15 cellular contexts compared by ENCODE assay signal in the genomic region with DNA sequence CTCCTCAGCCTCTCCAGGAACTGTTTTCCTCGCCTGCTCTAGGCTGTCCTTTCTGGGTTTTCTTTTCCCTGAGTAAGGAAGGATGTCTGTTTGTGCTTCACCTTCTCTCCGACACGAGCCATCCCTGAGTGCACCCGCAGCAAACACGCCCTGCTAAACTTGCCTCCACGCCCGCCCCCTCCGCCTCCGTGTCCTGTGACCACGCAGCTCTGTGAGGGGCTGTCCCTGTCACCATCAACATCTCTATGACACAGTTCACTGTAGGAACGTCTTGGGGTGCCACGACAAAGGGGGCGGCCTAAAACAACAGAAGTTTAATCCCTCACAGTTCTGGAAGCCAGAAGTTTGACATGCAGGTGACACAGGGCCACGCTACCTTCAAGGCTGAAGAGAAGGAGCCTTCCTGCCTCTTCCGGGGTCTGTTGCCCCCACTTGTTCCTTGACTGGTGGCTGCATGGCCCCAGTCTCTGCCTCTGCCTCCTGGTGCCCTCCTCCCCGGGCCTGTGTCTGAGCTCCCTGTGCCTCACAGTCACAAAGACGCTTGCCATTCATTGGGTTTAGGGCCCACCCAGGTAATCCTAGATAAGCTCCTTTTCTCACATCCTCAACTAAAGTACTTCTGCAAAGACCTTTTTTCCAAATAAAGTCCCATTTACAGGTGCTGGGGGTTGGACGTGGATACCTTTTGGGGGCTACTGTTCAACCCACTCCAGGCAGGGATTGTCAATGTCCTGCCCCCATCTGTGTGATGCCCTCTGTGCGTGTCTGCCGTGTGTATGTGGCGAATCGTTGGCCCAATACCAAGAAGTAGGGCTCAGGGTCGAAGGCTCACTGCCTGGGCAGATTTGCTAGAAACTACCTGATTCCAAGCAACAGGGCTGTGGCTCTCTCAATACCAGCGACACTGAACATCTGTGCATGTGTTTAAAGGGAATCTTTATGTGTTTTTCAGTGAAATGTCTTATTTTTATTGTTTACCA. TPM values are rescaled to one million over a fixed set of nuclear protein-coding genes. Genes with fewer than 3 reads are reported as not detected.
DNase-seq lines count a peak whose midpoint lies in the region; ATAC-seq, FAIRE-seq and TF ChIP-seq lines count a peak whose summit lies in the region.
"Had no signal": no experiment of that assay in that cellular context is flagged by ENCODE, and none has a peak within 500 bp of the region (broad histone marks: within the 10 kb centered on the region; RNA-seq: fewer than 3 reads in every experiment).

No MANE protein-coding gene starts in this region.

- no peaks in the 10 kb centered on the region for H3K79me2 ChIP-seq in H1 (ENCODE audit: control insufficient read depth in 1 of 2, insufficient read depth in 2 of 2, low read length in 2 of 2)

- H2BK5ac ChIP-seq in H1 (ENCODE audit: low read depth, low read length) (no peak overlapping the region), neuronal stem cell (ENCODE audit: low read length) (no peak overlapping the region)

- no peaks in the 10 kb centered on the region for H3K9me3 ChIP-seq in RWPE2 (ENCODE audit: severe bottlenecking)
- H3K9me3 ChIP-seq in H1 (ENCODE audit: insufficient read depth in 2 of 2, low read depth in 1 of 2, low read length in 1 of 2), result no peaks in the 10 kb centered on the region; a peak in 1 of 4 replicates
- no peaks in the 10 kb centered on the region for H3K9me3 ChIP-seq in neuronal stem cell (replicated peaks in 1 of 2; ENCODE audit: control insufficient read depth in 2 of 2, insufficient read depth in 1 of 2, low read depth in 1 of 2, low read length in 2 of 2)
- H3K9me3 ChIP-seq: Caco-2 had no signal

- H3K4me3 ChIP-seq in RWPE2 (ENCODE audit: severe bottlenecking) (no peak overlapping the region), H1 (ENCODE audit: extremely low read depth in 1 of 4, insufficient read depth in 2 of 4, low read depth in 3 of 4, low read length in 4 of 4) (no peak overlapping the region), neuronal stem cell (ENCODE audit: low read length in 2 of 2) (no peak overlapping the region)

- TF ChIP-seq CTCF in RWPE2 (IDR thresholded peaks at IDR 0.05; ENCODE audit: poor library complexity, severe bottlenecking) (no peak), H1 (IDR thresholded peaks at IDR 0.05; ENCODE audit: control extremely low read depth in 1 of 3, insufficient read depth in 1 of 3, low read depth in 1 of 3, low read length in 3 of 3) (no peak), omental fat pad (IDR thresholded peaks at IDR 0.05) (no peak)

- H2BK20ac ChIP-seq in H1 (ENCODE audit: low read length), result no peak overlapping the region

- H3K79me1 ChIP-seq in H1 (ENCODE audit: low read depth, low read length) (no peaks in the 10 kb centered on the region), neuronal stem cell (ENCODE audit: low read depth, low read length) (no peaks in the 10 kb centered on the region)

- no peak for TF ChIP-seq POLR2A in H1 (IDR thresholded peaks at IDR 0.05; ENCODE audit: control extremely low read depth in 1 of 2, low read depth in 2 of 2, low read length in 2 of 2)

- H3K4me2 ChIP-seq in H1 (ENCODE audit: insufficient read depth in 1 of 2, low read depth in 2 of 2, low read length in 2 of 2) (no peak overlapping the region), neuronal stem cell (ENCODE audit: insufficient read depth, low read length, poor library complexity, severe bottlenecking) (no peak overlapping the region)

- H4K20me1 ChIP-seq in H1 (replicated peaks in 1 of 2; ENCODE audit: control insufficient read depth in 1 of 2, insufficient read depth in 2 of 2, low read length in 2 of 2), result no peaks in the 10 kb centered on the region

- no peak for TF ChIP-seq RAD21 in H1 (IDR thresholded peaks at IDR 0.05 in 1 of 2, conservative IDR thresholded peaks at IDR 0.05 in 1 of 2; ENCODE audit: low read depth in 2 of 2, low read length in 2 of 2)

- no peak overlapping the region for H2AFZ ChIP-seq in H1 (ENCODE audit: low read length)
- H2AFZ ChIP-seq in neuronal stem cell (ENCODE audit: low read length), result no peak overlapping the region

- CTCF ChIA-PET in H1 (lab: Charles Lee; ENCODE audit: partially characterized antibody), result interaction anchor here (0.6 to 1.9 kb wide), 6 partner anchors 9 to 408 kb away, joined by 3 to 7 read pairs (median 4); no protein-coding TSS in a partner anchor

- no peak overlapping the region for H4K91ac ChIP-seq in H1 (replicated peaks; ENCODE audit: insufficient read length, low read length)
- H4K91ac ChIP-seq in neuronal stem cell (ENCODE audit: low read depth, low read length, poor library complexity), result no peak overlapping the region

- WGBS in H1 (ENCODE audit: extremely low coverage in 1 of 2, insufficient coverage in 1 of 2, insufficient read length in 1 of 2, insufficient replicate concordance in 2 of 2, low coverage in 1 of 2, low lambda C conversion rate in 2 of 2, missing lambda C conversion rate in 1 of 2), 2 experiments, result 90% methylated on average over 23 of the region's 24 CpGs; no CpG with 5 or more reads in 1 of the 2 experiments
- WGBS in neuronal stem cell (ENCODE audit: extremely low coverage in 2 of 2, insufficient read length in 2 of 2, insufficient replicate concordance in 1 of 2), 2 donors, result no CpG with 5 or more reads among the region's 24 CpGs

- H3K14ac ChIP-seq in H1 (ENCODE audit: insufficient read length) (no peak overlapping the region), neuronal stem cell (ENCODE audit: low read length) (peak overlapping the region; percentile 92)

- DNase-seq in RWPE2 (ENCODE audit: low spot score), result peak; percentile 58
- DNase-seq in H1 (ENCODE audit: low read depth in 1 of 2, low spot score in 2 of 2), result no peak
- DNase-seq in neuronal stem cell (ENCODE audit: low spot score), result no peak
- no peak for DNase-seq in midbrain (lab: John Stamatoyannopoulos, UW)
- no peak for DNase-seq in G401 (ENCODE audit: low spot score)
- no peak for DNase-seq in omental fat pad (ENCODE audit: low spot score)
- DNase-seq: Caco-2; CD4-positive, alpha-beta T cell; GDM1; GOT3; H9 had no signal

- H2BK12ac ChIP-seq in H1 (ENCODE audit: low read depth, low read length) (peak overlapping the region; percentile 39; the same call in 1 of the 2 replicates), neuronal stem cell (ENCODE audit: low read length) (peak overlapping the region; percentile 81)

- H4K8ac ChIP-seq in H1 (ENCODE audit: extremely low read depth, insufficient read depth, low read length), result no peak overlapping the region
- no peak overlapping the region for H4K8ac ChIP-seq in neuronal stem cell (ENCODE audit: low read depth, low read length)

- H3K4me1 ChIP-seq in RWPE2 (ENCODE audit: insufficient read depth, poor library complexity, severe bottlenecking) (no peaks in the 10 kb centered on the region), H1 (replicated peaks in 1 of 4; ENCODE audit: control insufficient read depth in 3 of 4, insufficient read depth in 4 of 4, low read length in 3 of 4) (peaks cover 0 to 6% (median 1%) of the 10 kb centered on the region in 4 experiments; a peak in 4 of 7 replicates), neuronal stem cell (ENCODE audit: control insufficient read depth in 2 of 2, insufficient read depth in 1 of 2, low read depth in 1 of 2, low read length in 2 of 2) (peaks cover 0 to 6% of the 10 kb centered on the region in 2 donors)
- H3K4me1 ChIP-seq: Caco-2 had no signal

- no peak overlapping the region for H3K56ac ChIP-seq in H1 (replicated peaks; ENCODE audit: insufficient read length, low read depth, low read length)

- peaks cover under 1% of the 10 kb centered on the region for H3K27me3 ChIP-seq in RWPE2 (ENCODE audit: insufficient read depth, poor library complexity, severe bottlenecking)
- H3K27me3 ChIP-seq in H1 (replicated peaks in 1 of 4; ENCODE audit: control insufficient read depth in 3 of 4, extremely low read depth in 1 of 4, insufficient read depth in 3 of 4, low read length in 3 of 4), result no peaks in the 10 kb centered on the region
- H3K27me3 ChIP-seq in neuronal stem cell (ENCODE audit: control insufficient read depth in 3 of 3, insufficient read depth in 3 of 3, low read depth in 1 of 3, low read length in 3 of 3), result no peaks in the 10 kb centered on the region

- no peak for ATAC-seq in RWPE2 (ENCODE audit: low read depth)
- ATAC-seq in omental fat pad (ENCODE audit: low FRiP score), result no peak

- no peak overlapping the region for H3K9ac ChIP-seq in H1 (replicated peaks in 1 of 4; ENCODE audit: extremely low read depth in 1 of 4, low read depth in 3 of 4, low read length in 3 of 4)
- H3K9ac ChIP-seq in neuronal stem cell (ENCODE audit: low read depth, low read length, poor library complexity), result no peak overlapping the region

- in situ Hi-C loops in G401 (cut with HindIII; ENCODE audit: low sequenced_read_pairs), result no loop called here

- POLR2A ChIA-PET in H1 (lab: Charles Lee; ENCODE audit: partially characterized antibody), result no interaction called here

- no peak overlapping the region for H2BK15ac ChIP-seq in H1 (ENCODE audit: low read length)
- H2BK15ac ChIP-seq in neuronal stem cell (ENCODE audit: low read length), result peak overlapping the region; percentile 51

- H2BK120ac ChIP-seq in H1 (replicated peaks; ENCODE audit: low read depth, low read length) (no peak overlapping the region), neuronal stem cell (ENCODE audit: low read depth, low read length) (no peak overlapping the region)

- H3K36me3 ChIP-seq in RWPE2 (ENCODE audit: low read depth) (no peaks in the 10 kb centered on the region), H1 (ENCODE audit: control insufficient read depth in 2 of 4, insufficient read depth in 4 of 4, low read length in 3 of 4) (no peaks in the 10 kb centered on the region), neuronal stem cell (replicated peaks in 1 of 2; ENCODE audit: control insufficient read depth in 2 of 2, insufficient read depth in 2 of 2, low read length in 2 of 2) (no peaks in the 10 kb centered on the region)

- H4K5ac ChIP-seq in H1 (ENCODE audit: insufficient read length, low read depth, low read length), result no peak overlapping the region

- no peak for FAIRE-seq in H1 (lab: Jason Lieb, UNC)
- FAIRE-seq: D721Med, GM12892, GM18507 had no signal

- H3K27ac ChIP-seq in RWPE2 (ENCODE audit: poor library complexity, severe bottlenecking) (no peak overlapping the region), H1 (ENCODE audit: low read depth, low read length) (no peak overlapping the region), neuronal stem cell (replicated peaks; ENCODE audit: low read length) (no peak overlapping the region)
- H3K27ac ChIP-seq: C4-2B had no signal

- TF ChIP-seq EP300 in H1 (IDR thresholded peaks at IDR 0.05; ENCODE audit: borderline replicate concordance in 1 of 2, low read depth in 2 of 2, low read length in 2 of 2), result no peak

- H3K18ac ChIP-seq in H1 (ENCODE audit: extremely low read depth, low read length), result peak overlapping the region; percentile 19
- peak overlapping the region; percentile 94 for H3K18ac ChIP-seq in neuronal stem cell (ENCODE audit: low read length)

- no peak overlapping the region for H3K4ac ChIP-seq in H1 (replicated peaks; ENCODE audit: insufficient read length, low read depth, low read length)
- peak overlapping the region; percentile 17 for H3K4ac ChIP-seq in neuronal stem cell (ENCODE audit: low read length)

- no peaks in the 10 kb centered on the region for H3K23me2 ChIP-seq in H1 (ENCODE audit: low read depth, low read length)

- H3K23ac ChIP-seq in H1 (ENCODE audit: insufficient read length) (no peak overlapping the region), neuronal stem cell (ENCODE audit: low read depth, low read length, poor library complexity) (no peak overlapping the region)

- H2AK5ac ChIP-seq in H1 (ENCODE audit: low read depth, low read length) (no peak overlapping the region), neuronal stem cell (ENCODE audit: low read depth, low read length) (peak overlapping the region; percentile 79)

RNA-seq across cellular contexts. Expression of a gene that starts 39.7 kb away (rescaled TPM):
- total RNA-seq in H1 (2021; fragmentation: NEBNext Ultra II Directional; extraction: Animal tissue kit (Norgen Biotek cat#: 25700)), result 40.4 and 47.5 TPM in 2 replicates
- 23.4 and 39.6 TPM in 2 replicates for polyA plus RNA-seq in H1 (2011; rRNA removed)
- 51.8 TPM for polyA plus RNA-seq in H1 (2011; cell fraction: cytosol; rRNA removed)
- 75.4 TPM for polyA plus RNA-seq in H1 (2011; cell fraction: nucleus; rRNA removed)
- polyA plus RNA-seq in H1 (2012, experiment 1 of 2), result 32.1 to 35.9 TPM (median 35.0 TPM) in 4 replicates
- polyA plus RNA-seq in H1 (2012, experiment 2 of 2), result 16.8 TPM
- polyA plus RNA-seq in H1 (2013, experiment 1 of 2), result 9.2 TPM
- 8.2 TPM for polyA plus RNA-seq in H1 (2013, experiment 2 of 2)
- 7.6 and 12.7 TPM in 2 replicates for polyA minus RNA-seq in H1 (2011; rRNA and poly(A)+ RNA removed)
- polyA minus RNA-seq in H1 (2011; cell fraction: cytosol; rRNA and poly(A)+ RNA removed), result 44.1 TPM
- polyA minus RNA-seq in H1 (2011; cell fraction: nucleus; rRNA and poly(A)+ RNA removed), result 57.0 TPM
- polyA plus RNA-seq in neuronal stem cell (2013, experiment 1 of 2), result 9.6 TPM
- polyA plus RNA-seq in neuronal stem cell (2013, experiment 2 of 2), result 9.3 TPM
- not detected in 2 replicates for total RNA-seq in G401 (2014; rRNA removed; shearing (Covaris generic))
- total RNA-seq in omental fat pad, result under 1 TPM in 3 of 4 donors, not detected in 1; 0.19 to 0.84 (median 0.63) TPM
- total RNA-seq: CD4-positive, alpha-beta T cell had no signal

Comparison
In these comparisons a context has a peak if more than half of its experiments do, and no peak if none do; other contexts are left out.
1. RNA of a gene that starts 39.7 kb away (total RNA-seq): 40.4 to 47.5 TPM in H1; 0.19 to 0.84 TPM in omental fat pad and not detected in G401; every median in the first group is over 10 times any median in the second.